15 cellular contexts compared by ENCODE assay signal in the genomic region with DNA sequence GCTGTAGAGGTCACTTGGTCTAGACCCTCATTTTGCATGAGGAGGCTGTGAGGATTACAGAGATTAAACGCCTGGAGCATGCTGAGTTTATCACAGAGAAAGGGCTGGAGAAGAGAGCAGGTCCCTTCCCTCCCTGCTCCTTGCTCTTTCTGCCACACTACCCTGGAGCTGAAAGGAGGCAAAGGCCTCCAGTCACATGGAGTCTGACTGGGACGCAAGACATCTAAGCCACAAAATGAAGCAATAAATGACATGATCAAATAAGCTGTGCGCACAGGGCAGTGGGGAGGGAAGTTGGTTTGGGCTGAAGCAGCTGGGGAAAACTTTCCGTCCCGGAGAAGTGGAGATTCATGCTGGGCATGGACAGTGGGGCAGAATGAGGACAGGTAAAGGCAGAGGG. TPM values are rescaled to one million over a fixed set of nuclear protein-coding genes. Genes with fewer than 3 reads are reported as not detected.
DNase-seq lines count a peak whose midpoint lies in the region; ATAC-seq and TF ChIP-seq lines count a peak whose summit lies in the region.
"Had no signal": no experiment of that assay in that cellular context is flagged by ENCODE, and none has a peak within 500 bp of the region (broad histone marks: within the 10 kb centered on the region; RNA-seq: fewer than 3 reads in every experiment).

No MANE protein-coding gene starts in this region.

- intact Hi-C loops in activated CD4-positive, alpha-beta memory T cell treated with anti-CD3 and anti-CD28 coated beads for 36 hours (cut with micrococcal nuclease), result loop anchor here (2.0 kb wide), 2 partner anchors 15 to 69 kb away; no protein-coding TSS in a partner anchor
- intact Hi-C loops in Panc1 (cut with micrococcal nuclease; ENCODE audit: unreplicated experiment), result loop anchor here (5.0 kb wide), 1 partner anchor 34 kb away; the partner anchor contains the start of gene ATXN1
- intact Hi-C loops in right cardiac atrium (cut with DNase I), result no loop called here
- intact Hi-C loops in A673 (cut with micrococcal nuclease; ENCODE audit: unreplicated experiment), result no loop called here

- peaks cover 96% of the 10 kb centered on the region for H3K4me1 ChIP-seq in Panc1 (ENCODE audit: control insufficient read depth, insufficient read depth, low read length)
- peaks cover 6% of the 10 kb centered on the region for H3K4me1 ChIP-seq in right cardiac atrium (ENCODE audit: control insufficient read depth, insufficient read depth, low read length)
- H3K4me1 ChIP-seq in A673 (ENCODE audit: insufficient read depth, low read length, poor library complexity, severe bottlenecking), result peaks cover 80% of the 10 kb centered on the region

- BruUV-seq in Panc1 (replicated peaks; lab: Mats Ljungman, UMichigan) (no TSS peak), A673 (replicated peaks; lab: Mats Ljungman, UMichigan) (no TSS peak)

- WGBS in right cardiac atrium, result 85% methylated on average over 5 of the region's 5 CpGs

- POLR2A ChIA-PET in activated CD4-positive, alpha-beta memory T cell treated with anti-CD3 and anti-CD28 coated beads, Interleukin-2, amount 10 ng/mL, durations not matched to agents 7 days and 5 days (lab: Charles Lee), result interaction anchor here (0.8 to 7.2 kb wide), 8 partner anchors 9 to 93 kb away, joined by 3 to 94 read pairs (median 5); partner anchors contain the start of gene ATXN1
- POLR2A ChIA-PET in activated CD4-positive, alpha-beta memory T cell treated with anti-CD3 and anti-CD28 coated beads for 36 hours (lab: Charles Lee), result interaction anchor here (1.6 to 2.1 kb wide), 2 partner anchors 11 to 31 kb away, joined by 5 to 12 read pairs; no protein-coding TSS in a partner anchor
- POLR2A ChIA-PET in Panc1 (lab: Charles Lee), result no interaction called here
- POLR2A ChIA-PET in A673 (lab: Charles Lee; ENCODE audit: low non-redundant PET), result no interaction called here

- TF ChIP-seq CTCF in Panc1 (IDR thresholded peaks at IDR 0.05), result no peak
- no peak for TF ChIP-seq CTCF in A673 (conservative IDR thresholded peaks at IDR 0.05; ENCODE audit: low read depth, low read length)

- H3K9me3 ChIP-seq in Panc1 (ENCODE audit: control insufficient read depth, insufficient read depth, low read depth, low read length), result no peaks in the 10 kb centered on the region
- H3K9me3 ChIP-seq in right cardiac atrium (ENCODE audit: control insufficient read depth, low read length), result no peaks in the 10 kb centered on the region
- H3K9me3 ChIP-seq in A673 (ENCODE audit: low read depth, low read length, poor library complexity, severe bottlenecking), result no peaks in the 10 kb centered on the region
- H3K9me3 ChIP-seq: body of pancreas, HAP-1 had no signal

- no peaks in the 10 kb centered on the region for H3K9me3 Mint-ChIP-seq in activated CD4-positive, alpha-beta memory T cell treated with anti-CD3 and anti-CD28 coated beads, Interleukin-2, amount 10 ng/mL, durations not matched to agents 7 days and 5 days
- H3K9me3 Mint-ChIP-seq in activated CD4-positive, alpha-beta memory T cell treated with anti-CD3 and anti-CD28 coated beads for 36 hours, result no peaks in the 10 kb centered on the region
- no peaks in the 10 kb centered on the region for H3K9me3 Mint-ChIP-seq in stimulated activated effector memory CD8-positive, alpha-beta T cell treated with anti-CD3 and anti-CD28 coated beads, Interleukin-12 subunit alpha, Interleukin-12 subunit beta, amount 100 ng/mL, for 72 hours
- H3K9me3 Mint-ChIP-seq: activated T-cell treated with anti-CD3 and anti-CD28 coated beads, Interleukin-2, amount 50 U/mL, for 72 hours had no signal

- peaks cover 77% of the 10 kb centered on the region for H3K4me1 Mint-ChIP-seq in activated CD4-positive, alpha-beta memory T cell treated with anti-CD3 and anti-CD28 coated beads, Interleukin-2, amount 10 ng/mL, durations not matched to agents 7 days and 5 days
- peaks cover 86% of the 10 kb centered on the region for H3K4me1 Mint-ChIP-seq in activated CD4-positive, alpha-beta memory T cell treated with anti-CD3 and anti-CD28 coated beads for 36 hours (ENCODE audit: low read depth)
- peaks cover 58% of the 10 kb centered on the region for H3K4me1 Mint-ChIP-seq in stimulated activated effector memory CD8-positive, alpha-beta T cell treated with anti-CD3 and anti-CD28 coated beads, Interleukin-12 subunit alpha, Interleukin-12 subunit beta, amount 100 ng/mL, for 72 hours

- H3K4me3 Mint-ChIP-seq in activated CD4-positive, alpha-beta memory T cell treated with anti-CD3 and anti-CD28 coated beads, Interleukin-2, amount 10 ng/mL, durations not matched to agents 7 days and 5 days, result no peak overlapping the region
- no peak overlapping the region for H3K4me3 Mint-ChIP-seq in activated CD4-positive, alpha-beta memory T cell treated with anti-CD3 and anti-CD28 coated beads for 36 hours
- H3K4me3 Mint-ChIP-seq in stimulated activated effector memory CD8-positive, alpha-beta T cell treated with anti-CD3 and anti-CD28 coated beads, Interleukin-12 subunit alpha, Interleukin-12 subunit beta, amount 100 ng/mL, for 72 hours, result no peak overlapping the region

- peak; percentile 36 for ATAC-seq in Panc1
- ATAC-seq in right cardiac atrium, result peak; percentile 6 to 22
- ATAC-seq in stimulated activated effector memory CD8-positive, alpha-beta T cell treated with anti-CD3 and anti-CD28 coated beads, Interleukin-12 subunit alpha, Interleukin-12 subunit beta, amount 100 ng/mL, for 72 hours, result no peak
- ATAC-seq: activated T-cell treated with anti-CD3 and anti-CD28 coated beads, Interleukin-2, amount 50 U/mL, for 72 hours; body of pancreas had no signal

- H3K27me3 ChIP-seq in Panc1 (ENCODE audit: control insufficient read depth, insufficient read depth, low read length) (no peaks in the 10 kb centered on the region), right cardiac atrium (ENCODE audit: control insufficient read depth, insufficient read depth) (no peaks in the 10 kb centered on the region), A673 (replicated peaks; ENCODE audit: insufficient read depth, low read depth, low read length, poor library complexity) (no peaks in the 10 kb centered on the region)
- H3K27me3 ChIP-seq: body of pancreas had no signal

- H3K4me3 ChIP-seq in Panc1 (ENCODE audit: low read depth in 2 of 2, low read length in 2 of 2) (0 out of 4 replicates have a peak overlapping the region, but pooled peaks of 1 of the 2 experiments have one; percentile 14), right cardiac atrium (ENCODE audit: low read length) (no peak overlapping the region), A673 (ENCODE audit: low read depth, low read length, poor library complexity, severe bottlenecking) (no peak overlapping the region)
- H3K4me3 ChIP-seq: body of pancreas, HAP-1 had no signal

- H3K27me3 Mint-ChIP-seq in activated CD4-positive, alpha-beta memory T cell treated with anti-CD3 and anti-CD28 coated beads, Interleukin-2, amount 10 ng/mL, durations not matched to agents 7 days and 5 days, result no peaks in the 10 kb centered on the region
- H3K27me3 Mint-ChIP-seq in activated CD4-positive, alpha-beta memory T cell treated with anti-CD3 and anti-CD28 coated beads for 36 hours, result no peaks in the 10 kb centered on the region

- peaks cover 37% of the 10 kb centered on the region for H3K36me3 Mint-ChIP-seq in activated CD4-positive, alpha-beta memory T cell treated with anti-CD3 and anti-CD28 coated beads, Interleukin-2, amount 10 ng/mL, durations not matched to agents 7 days and 5 days (ENCODE audit: low read depth)
- H3K36me3 Mint-ChIP-seq in activated CD4-positive, alpha-beta memory T cell treated with anti-CD3 and anti-CD28 coated beads for 36 hours, result peaks cover 6% of the 10 kb centered on the region
- H3K36me3 Mint-ChIP-seq in stimulated activated effector memory CD8-positive, alpha-beta T cell treated with anti-CD3 and anti-CD28 coated beads, Interleukin-12 subunit alpha, Interleukin-12 subunit beta, amount 100 ng/mL, for 72 hours, result peaks cover 27% of the 10 kb centered on the region

- in situ Hi-C loops in Panc1 (cut with HindIII; ENCODE audit: low pct_unique_long_range_greater_than_20kb, low sequenced_read_pairs), result no loop called here

- no peak for DNase-seq in activated CD4-positive, alpha-beta memory T cell treated with anti-CD3 and anti-CD28 coated beads, Interleukin-2, amount 10 ng/mL, durations not matched to agents 7 days and 5 days
- no peak for DNase-seq in activated CD4-positive, alpha-beta memory T cell treated with anti-CD3 and anti-CD28 coated beads for 36 hours
- no peak for DNase-seq in Panc1 (ENCODE audit: low read depth, low spot score)
- DNase-seq in right cardiac atrium, result no peak
- DNase-seq in stimulated activated effector memory CD8-positive, alpha-beta T cell treated with anti-CD3 and anti-CD28 coated beads, Interleukin-12 subunit alpha, Interleukin-12 subunit beta, amount 100 ng/mL, for 72 hours (ENCODE audit: low spot score in 2 of 2), result no peak
- DNase-seq in NCI-H345 (lab: John Stamatoyannopoulos, UW), result no peak
- no peak for DNase-seq in stimulated activated CD4-positive, alpha-beta T cell treated with anti-CD3 and anti-CD28 coated beads, Interleukin-1b, Interleukin-23, amount 100 ng/mL, for 48 hours
- DNase-seq in A673 (ENCODE audit: low spot score), result no peak
- DNase-seq: ACHN; activated T-cell treated with anti-CD3 and anti-CD28 coated beads, Interleukin-2, amount 50 U/mL, for 72 hours; mammary epithelial cell; NCI-H2171 treated with DMSO at 0.1 percent for 48 hours; RPMI8226 had no signal

- H3K36me3 ChIP-seq in Panc1 (ENCODE audit: control insufficient read depth, insufficient read depth, low read length), result no peaks in the 10 kb centered on the region
- no peaks in the 10 kb centered on the region for H3K36me3 ChIP-seq in A673 (ENCODE audit: insufficient read depth, low read length, poor library complexity, severe bottlenecking)
- H3K36me3 ChIP-seq: HAP-1 had no signal

- CTCF ChIA-PET in activated CD4-positive, alpha-beta memory T cell treated with anti-CD3 and anti-CD28 coated beads, Interleukin-2, amount 10 ng/mL, durations not matched to agents 7 days and 5 days (lab: Charles Lee), result interaction anchor here (1.0 kb wide), 1 partner anchor 14 kb away, joined by 3 read pairs; no protein-coding TSS in a partner anchor
- CTCF ChIA-PET in activated CD4-positive, alpha-beta memory T cell treated with anti-CD3 and anti-CD28 coated beads for 36 hours (lab: Charles Lee), result interaction anchor here (0.7 to 1.8 kb wide), 3 partner anchors 12 to 37 kb away, joined by 3 to 7 read pairs (median 3); no protein-coding TSS in a partner anchor
- CTCF ChIA-PET in Panc1 (lab: Charles Lee), result interaction anchor here (0.5 to 0.6 kb wide), 2 partner anchors 237 to 892 kb away, joined by 3 to 7 read pairs; no protein-coding TSS in a partner anchor
- CTCF ChIA-PET in A673 (lab: Charles Lee), result interaction anchor here (0.5 kb wide), 1 partner anchor 33 kb away, joined by 5 read pairs; the partner anchor contains the start of gene ATXN1

- H3K27ac ChIP-seq in Panc1 (ENCODE audit: low read length) (peak overlapping the region; percentile 99), right cardiac atrium (ENCODE audit: low read length) (no peak overlapping the region), A673 (ENCODE audit: low read depth, low read length, poor library complexity, severe bottlenecking) (no peak overlapping the region)

- peak overlapping the region; percentile 17 for H3K27ac Mint-ChIP-seq in activated CD4-positive, alpha-beta memory T cell treated with anti-CD3 and anti-CD28 coated beads, Interleukin-2, amount 10 ng/mL, durations not matched to agents 7 days and 5 days
- H3K27ac Mint-ChIP-seq in activated CD4-positive, alpha-beta memory T cell treated with anti-CD3 and anti-CD28 coated beads for 36 hours, result no peak overlapping the region
- H3K27ac Mint-ChIP-seq in stimulated activated effector memory CD8-positive, alpha-beta T cell treated with anti-CD3 and anti-CD28 coated beads, Interleukin-12 subunit alpha, Interleukin-12 subunit beta, amount 100 ng/mL, for 72 hours, result peak overlapping the region; percentile 18
- H3K27ac Mint-ChIP-seq: activated T-cell treated with anti-CD3 and anti-CD28 coated beads, Interleukin-2, amount 50 U/mL, for 72 hours had no signal

RNA-seq across cellular contexts. Expression of gene ATXN1, which starts 33.3 kb away (rescaled TPM):
- total RNA-seq in activated CD4-positive, alpha-beta memory T cell treated with anti-CD3 and anti-CD28 coated beads, Interleukin-2, amount 10 ng/mL, durations not matched to agents 7 days and 5 days, result 10 to 100 TPM; 83.1 to 89.4 TPM
- total RNA-seq in activated CD4-positive, alpha-beta memory T cell treated with anti-CD3 and anti-CD28 coated beads for 36 hours, result 10 to 100 TPM; 34.1 to 36.7 TPM
- 67.1 TPM for total RNA-seq in Panc1 (2021; ENCODE audit: unreplicated experiment)
- 30.3 TPM for polyA plus RNA-seq in Panc1 (2012; ENCODE audit: insufficient read length)
- total RNA-seq in right cardiac atrium, result 10 to 100 TPM; 46.5 to 50.7 (median 47.9) TPM
- polyA plus RNA-seq in right cardiac atrium, result 11.8 TPM
- 25.6 and 25.7 TPM in 2 replicates for total RNA-seq in A673 (2021)

Comparison
In these comparisons a context has a peak if more than half of its experiments do, and no peak if none do; other contexts are left out.
1. POLR2A ChIA-PET loops: an anchor here in activated CD4-positive, alpha-beta memory T cell treated with anti-CD3 and anti-CD28 coated beads, Interleukin-2, amount 10 ng/mL, durations not matched to agents 7 days and 5 days (0.8 to 7.2 kb wide) and activated CD4-positive, alpha-beta memory T cell treated with anti-CD3 and anti-CD28 coated beads for 36 hours (1.6 to 2.1 kb wide); none called in Panc1 and A673.
2. intact Hi-C loops: an anchor here in activated CD4-positive, alpha-beta memory T cell treated with anti-CD3 and anti-CD28 coated beads for 36 hours (2.0 kb wide) and Panc1 (5.0 kb wide); none called in right cardiac atrium and A673.